10 cellular contexts compared by ENCODE assay signal in genomic region chr3:177185035-177185574, GRCh38. TPM values are rescaled to one million over a fixed set of nuclear protein-coding genes. Genes with fewer than 3 reads are reported as not detected.
A peak's percentile ranks its signal among the peaks of the same experiment; 100 is the strongest.
DNase-seq lines count a peak whose midpoint lies in the region; ATAC-seq and TF ChIP-seq lines count a peak whose summit lies in the region.
"Had no signal": no experiment of that assay in that cellular context is flagged by ENCODE, and none has a peak within 500 bp of the region (broad histone marks: within the 10 kb centered on the region; RNA-seq: fewer than 3 reads in every experiment).

No MANE protein-coding gene starts in this region.

- no peak overlapping the region for H3K4me2 ChIP-seq in GM23338
- H3K4me2 ChIP-seq in osteoblast (ENCODE audit: insufficient read depth, low read length) = peak overlapping the region; percentile 5

- H3K4me1 ChIP-seq in GM23338 (ENCODE audit: insufficient read depth) (peaks cover 27% of the 10 kb centered on the region), osteoblast (ENCODE audit: insufficient read depth, low read length) (peaks cover 10% of the 10 kb centered on the region), left lung (peaks cover 9 to 46% of the 10 kb centered on the region in 2 donors)

- H3K27me3 ChIP-seq in GM23338 (ENCODE audit: insufficient read depth) (no peaks in the 10 kb centered on the region), osteoblast (ENCODE audit: insufficient read depth, low read length) (no peaks in the 10 kb centered on the region), left lung (no peaks in the 10 kb centered on the region)
- H3K27me3 ChIP-seq: Peyer's patch, tibial nerve had no signal

- H4K20me1 ChIP-seq in GM23338 (replicated peaks; ENCODE audit: insufficient read depth) (peaks cover 89% of the 10 kb centered on the region), osteoblast (ENCODE audit: insufficient read depth, low read length) (peaks cover 52% of the 10 kb centered on the region)

- peak; percentile 61 to 62 for ATAC-seq in activated CD4-positive, CD25-positive, alpha-beta regulatory T cell treated with anti-CD3 and anti-CD28 coated beads, Interleukin-2, amount 50 U/mL, for 24 hours
- ATAC-seq in GM23338 (no peak), HG03565 (IDR thresholded peaks at IDR 0.05; ENCODE audit: unreplicated experiment) (peak; percentile 21), left lung (no peak)

- peaks cover 38% of the 10 kb centered on the region for H3K4me1 Mint-ChIP-seq in GM23338

- H3K27ac ChIP-seq in GM23338 (ENCODE audit: low read depth) (peak overlapping the region; percentile 20; the same call in 1 of the 2 replicates), osteoblast (ENCODE audit: low read depth, low read length) (no peak overlapping the region), left lung (no peak overlapping the region)
- H3K27ac ChIP-seq: Peyer's patch had no signal

- H3K9me3 Mint-ChIP-seq in GM23338 = no peaks in the 10 kb centered on the region

- no peaks in the 10 kb centered on the region for H3K9me2 ChIP-seq in GM23338 (ENCODE audit: insufficient read depth)

- H3K4me3 ChIP-seq in GM23338 = no peak overlapping the region
- no peak overlapping the region for H3K4me3 ChIP-seq in osteoblast (ENCODE audit: insufficient read depth, low read length)
- no peak overlapping the region for H3K4me3 ChIP-seq in left lung
- H3K4me3 ChIP-seq: Peyer's patch, tibial nerve had no signal

- peaks cover 5% of the 10 kb centered on the region for H3K27me3 Mint-ChIP-seq in GM23338 (ENCODE audit: insufficient read depth, low read depth, poor library complexity)

- H3K9me3 ChIP-seq in osteoblast (ENCODE audit: low read depth, low read length) (no peaks in the 10 kb centered on the region), left lung (no peaks in the 10 kb centered on the region)
- H3K9me3 ChIP-seq: Peyer's patch, tibial nerve had no signal

- no peak for TF ChIP-seq CTCF in GM23338 (conservative IDR thresholded peaks at IDR 0.05; ENCODE audit: low read depth in 2 of 2)
- no peak for TF ChIP-seq CTCF in osteoblast (IDR thresholded peaks at IDR 0.05; ENCODE audit: extremely low read depth, low read depth, low read length)
- no peak for TF ChIP-seq CTCF in left lung (IDR thresholded peaks at IDR 0.05)

- intact Hi-C loops in left lung (cut with DNase I) = loop anchor here in 1 of 2 donors (10.0 kb wide), 1 partner anchor 60 kb away; no protein-coding TSS in a partner anchor

- H3K79me2 ChIP-seq in GM23338 (replicated peaks; ENCODE audit: insufficient read depth) = peaks cover 100% of the 10 kb centered on the region
- H3K79me2 ChIP-seq in osteoblast (ENCODE audit: insufficient read depth, low read length) = peaks cover 98% of the 10 kb centered on the region

- H3K36me3 Mint-ChIP-seq in GM23338 (ENCODE audit: low read depth) = peaks cover 8% of the 10 kb centered on the region; the same call in 1 of the 3 replicates

- H3K36me3 ChIP-seq in GM23338 (ENCODE audit: insufficient read depth) (no peaks in the 10 kb centered on the region), osteoblast (ENCODE audit: insufficient read depth, low read length) (no peaks in the 10 kb centered on the region), left lung (no peaks in the 10 kb centered on the region)
- H3K36me3 ChIP-seq: Peyer's patch, tibial nerve had no signal

- no peak overlapping the region for H3K4me3 Mint-ChIP-seq in GM23338

- no peak for DNase-seq in activated CD4-positive, CD25-positive, alpha-beta regulatory T cell (lab: John Stamatoyannopoulos, UW)
- no peak for DNase-seq in GM23338 (ENCODE audit: low spot score)
- peak; percentile 39 for DNase-seq in osteoblast (ENCODE audit: insufficient read length, low spot score, missing footprints)
- no peak for DNase-seq in foreskin melanocyte
- DNase-seq in NCI-H2196 treated with DMSO at 0.1 percent for 48 hours (lab: John Stamatoyannopoulos, UW; ENCODE audit: unreplicated experiment) = no peak
- no peak for DNase-seq in left lung
- DNase-seq: Peyer's patch had no signal

- peak overlapping the region; percentile 3; the same call in 1 of the 2 replicates for H3K27ac Mint-ChIP-seq in GM23338

- H3F3A ChIP-seq in GM23338 (replicated peaks; ENCODE audit: low read depth) = no peaks in the 10 kb centered on the region

- no peak overlapping the region for H2AFZ ChIP-seq in GM23338
- H2AFZ ChIP-seq in osteoblast (ENCODE audit: low read length) = no peak overlapping the region

TF ChIP-seq in GM23338, 12 proteins besides CTCF, POLR2A, EP300 and RAD21 (continues in another document):
- no peak for TF ChIP-seq REST (IDR thresholded peaks at IDR 0.05; ENCODE audit: unreplicated experiment)
- no peak for TF ChIP-seq POLR2AphosphoS5 (IDR thresholded peaks at IDR 0.05; ENCODE audit: low read depth)

RNA-seq across cellular contexts. Expression of gene TBL1XR1, which starts 12.2 kb away (rescaled TPM):
- total RNA-seq in GM23338 (2014; rRNA removed; shearing (Covaris generic)) = 122 and 130 TPM in 2 replicates
- polyA plus RNA-seq in GM23338 (2016; fragmentation: Nextera tagmentation; extraction: Ambion mirVana) = 37.7 and 49.6 TPM in 2 replicates
- total RNA-seq in osteoblast (278 and 297 TPM in 2 replicates), left lung (100 to 1,000 TPM; 152 to 163 TPM)

Comparison
In these comparisons a context has a peak if more than half of its experiments do, and no peak if none do; other contexts are left out.
1. ATAC-seq: peak in activated CD4-positive, CD25-positive, alpha-beta regulatory T cell treated with anti-CD3 and anti-CD28 coated beads, Interleukin-2, amount 50 U/mL, for 24 hours (2 of 2) and HG03565 (single experiment); none in GM23338 (single experiment) and left lung (single experiment).